14 cellular contexts compared by ENCODE assay signal in the genomic region with DNA sequence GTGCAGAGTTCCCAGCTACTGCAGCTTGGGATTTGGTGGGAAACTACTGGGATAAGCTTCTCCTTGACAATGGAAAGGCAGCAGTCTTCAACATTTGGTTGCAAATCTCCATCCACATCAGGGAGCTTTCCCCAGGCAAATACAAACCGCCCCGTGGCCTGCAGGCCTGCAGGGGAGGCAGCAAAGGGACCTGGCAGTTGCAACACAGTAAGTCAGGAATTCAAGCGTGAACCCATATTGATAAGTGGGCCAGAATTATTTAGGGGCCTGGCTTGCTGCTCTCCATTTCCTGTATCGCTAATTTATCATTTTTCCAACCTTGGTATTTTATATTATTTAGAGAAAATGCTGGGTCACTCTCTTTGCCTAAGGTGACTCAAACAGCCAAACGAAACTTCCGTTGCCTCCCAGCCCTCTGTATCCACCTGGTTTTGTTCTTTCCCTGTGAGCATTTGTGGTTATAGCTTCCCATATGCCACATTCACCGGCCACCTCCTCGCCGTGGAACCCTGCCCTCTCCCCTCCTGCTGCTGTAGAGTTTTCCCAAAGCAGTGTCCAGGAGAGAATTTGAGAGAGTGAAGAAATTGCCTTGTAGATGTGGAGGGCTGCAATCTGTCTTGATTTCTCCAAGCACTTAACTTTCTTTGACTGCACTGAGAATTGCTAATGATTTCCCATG. TPM values are rescaled to one million over a fixed set of nuclear protein-coding genes. Genes with fewer than 3 reads are reported as not detected.
DNase-seq lines count a peak whose midpoint lies in the region; ATAC-seq, FAIRE-seq and TF ChIP-seq lines count a peak whose summit lies in the region.
"Had no signal": no experiment of that assay in that cellular context is flagged by ENCODE, and none has a peak within 500 bp of the region (broad histone marks: within the 10 kb centered on the region; RNA-seq: fewer than 3 reads in every experiment).

No MANE protein-coding gene starts in this region.

- POLR2A ChIA-PET in OCI-LY7 (lab: Charles Lee) = interaction anchor here (0.5 to 1.9 kb wide), 16 partner anchors 8 to 1219 kb away, joined by 3 to 10 read pairs (median 3); a partner anchor contains a TSS

- peak in 3 of 4 donors; percentile 13 to 24 (median 21) for ATAC-seq in pancreas
- no peak for ATAC-seq in HG03565 (IDR thresholded peaks at IDR 0.05; ENCODE audit: unreplicated experiment)

- WGBS in pancreas, 2 donors = 54 to 69% methylated on average over 9 of the region's 9 CpGs
- WGBS in small intestine, 3 donors = 89 to 96% (median 90%) methylated on average over 9 of the region's 9 CpGs

- DNase-seq in DMS79 (lab: John Stamatoyannopoulos, UW) (peak; percentile 28), DMS79 treated with DMSO at 0.1 percent for 48 hours (lab: John Stamatoyannopoulos, UW) (no peak), OCI-LY7 (ENCODE audit: low spot score) (no peak), caudate nucleus (lab: John Stamatoyannopoulos, UW) (peak in 1 of 61 donors; percentile 32), pancreas (peak in 2 of 6 donors; percentile 13 to 56), GF-D8 (lab: John Stamatoyannopoulos, UW) (no peak), small intestine (no peak)
- DNase-seq: activated CD8-positive, alpha-beta memory T cell treated with anti-CD3 and anti-CD28 coated beads, Interleukin-2, amount 50 U/mL, for 48 hours; effector memory CD8-positive, alpha-beta T cell; stimulated activated CD4-positive, alpha-beta T cell treated with anti-CD3 and anti-CD28 coated beads, Interleukin-12 subunit alpha, Interleukin-12 subunit beta, amount 100 ng/mL, for 4 hours; T-helper 9 cell had no signal

- CTCF ChIA-PET in OCI-LY7 (lab: Charles Lee; ENCODE audit: unreplicated experiment) = interaction anchor here (0.9 to 1.0 kb wide), 2 partner anchors 12 to 55 kb away, joined by 3 read pairs; no protein-coding TSS in a partner anchor

- H3K9me2 ChIP-seq in OCI-LY7 (ENCODE audit: insufficient read depth, low read length) = no peaks in the 10 kb centered on the region

- H3K27me3 ChIP-seq in pancreas = no peaks in the 10 kb centered on the region
- H3K27me3 ChIP-seq in small intestine (ENCODE audit: control insufficient read depth in 2 of 2, insufficient read depth in 2 of 2, low read length in 2 of 2) = no peaks in the 10 kb centered on the region
- H3K27me3 ChIP-seq: neutrophil had no signal

- intact Hi-C loops in OCI-LY7 (cut with micrococcal nuclease; ENCODE audit: unreplicated experiment) = loop anchor here (10.0 kb wide), 1 partner anchor 506 kb away; a partner anchor contains a TSS
- intact Hi-C loops in pancreas (cut with DNase I) = no loop called here

- TF ChIP-seq CTCF in OCI-LY7 (conservative IDR thresholded peaks at IDR 0.05; ENCODE audit: low read length) = no peak
- TF ChIP-seq CTCF in pancreas (IDR thresholded peaks at IDR 0.05) = no peak

- H4K20me1 ChIP-seq in OCI-LY7 (ENCODE audit: insufficient read depth, low read length) = no peaks in the 10 kb centered on the region

- peak overlapping the region; percentile 2 for H3K4me3 ChIP-seq in OCI-LY7 (ENCODE audit: low read depth, low read length, poor library complexity, severe bottlenecking)
- H3K4me3 ChIP-seq in pancreas = no peak overlapping the region
- no peak overlapping the region for H3K4me3 ChIP-seq in small intestine (ENCODE audit: low read depth in 1 of 2, low read length in 2 of 2)

- H3K9me3 ChIP-seq in OCI-LY7 (ENCODE audit: low read length) (no peaks in the 10 kb centered on the region), pancreas (no peaks in the 10 kb centered on the region), small intestine (ENCODE audit: control insufficient read depth, low read depth) (no peaks in the 10 kb centered on the region)
- H3K9me3 ChIP-seq: neutrophil had no signal

- FAIRE-seq in pancreas (lab: Jason Lieb, UNC) = no peak
- FAIRE-seq in small intestine (lab: Jason Lieb, UNC) = no peak
- FAIRE-seq: D721Med had no signal

- H2AFZ ChIP-seq in OCI-LY7 (ENCODE audit: low read length) = peak overlapping the region; percentile 32; the same call in 1 of the 2 replicates

- H3K79me2 ChIP-seq in OCI-LY7 (ENCODE audit: insufficient read depth, low read depth, low read length) = no peaks in the 10 kb centered on the region

- peak overlapping the region; percentile 79 for H3K4me2 ChIP-seq in OCI-LY7 (ENCODE audit: low read length)

- BruUV-seq in OCI-LY7 (replicated peaks; lab: Mats Ljungman, UMichigan) = no TSS peak

- no peaks in the 10 kb centered on the region; the same call in 1 of the 2 replicates for H3K36me3 ChIP-seq in OCI-LY7 (ENCODE audit: insufficient read depth, low read length)
- no peaks in the 10 kb centered on the region for H3K36me3 ChIP-seq in pancreas
- H3K36me3 ChIP-seq in small intestine (ENCODE audit: control insufficient read depth in 2 of 2, insufficient read depth in 2 of 2, low read length in 2 of 2) = no peaks in the 10 kb centered on the region
- H3K36me3 ChIP-seq: neutrophil had no signal

- H3K27ac ChIP-seq in OCI-LY7 (ENCODE audit: low read depth, low read length, poor library complexity, severe bottlenecking) = peak overlapping the region; percentile 93
- peak overlapping the region; percentile 36 for H3K27ac ChIP-seq in caudate nucleus (ENCODE audit: low read depth, low read length)
- peak overlapping the region; percentile 16 to 69 (median 50) for H3K27ac ChIP-seq in pancreas
- H3K27ac ChIP-seq in small intestine (ENCODE audit: low read depth in 1 of 2, low read length in 1 of 2) = no peak overlapping the region

- H3K4me1 ChIP-seq in OCI-LY7 (ENCODE audit: insufficient read depth, low read length, poor library complexity, severe bottlenecking) = peaks cover 63% of the 10 kb centered on the region
- peaks cover 6 to 9% (median 7%) of the 10 kb centered on the region in 3 donors for H3K4me1 ChIP-seq in pancreas
- no peaks in the 10 kb centered on the region for H3K4me1 ChIP-seq in small intestine (ENCODE audit: control insufficient read depth in 2 of 2, insufficient read depth in 1 of 2, low read depth in 1 of 2, low read length in 1 of 2)

RNA-seq across cellular contexts. Expression of a gene that starts 34.8 kb away (rescaled TPM):
- not detected in 2 replicates for total RNA-seq in OCI-LY7 (2014; rRNA removed; shearing (Covaris generic))
- not detected in 2 replicates for total RNA-seq in OCI-LY7 (2022)
- 1 to 10 TPM; 4.2 to 7.7 (median 5.0) TPM for total RNA-seq in pancreas
- polyA plus RNA-seq in pancreas = 1 to 10 TPM; 2.0 to 5.7 TPM
- 1 to 10 TPM in 1 of 3 donors, under 1 TPM in 1, not detected in 1; 0.81 to 4.3 TPM for polyA plus RNA-seq in small intestine

Comparison
In these comparisons a context has a peak if more than half of its experiments do, and no peak if none do; other contexts are left out.
1. H3K27ac ChIP-seq: peak in OCI-LY7 (single experiment), caudate nucleus (single experiment) and pancreas (4 of 4); none in small intestine (0 of 2).
2. RNA of a gene that starts 34.8 kb away (total RNA-seq): 4.2 to 7.7 TPM in pancreas; not detected in OCI-LY7; every median in the first group is over 4 times any median in the second.